14 cellular contexts compared by ENCODE assay signal in the genomic region with DNA sequence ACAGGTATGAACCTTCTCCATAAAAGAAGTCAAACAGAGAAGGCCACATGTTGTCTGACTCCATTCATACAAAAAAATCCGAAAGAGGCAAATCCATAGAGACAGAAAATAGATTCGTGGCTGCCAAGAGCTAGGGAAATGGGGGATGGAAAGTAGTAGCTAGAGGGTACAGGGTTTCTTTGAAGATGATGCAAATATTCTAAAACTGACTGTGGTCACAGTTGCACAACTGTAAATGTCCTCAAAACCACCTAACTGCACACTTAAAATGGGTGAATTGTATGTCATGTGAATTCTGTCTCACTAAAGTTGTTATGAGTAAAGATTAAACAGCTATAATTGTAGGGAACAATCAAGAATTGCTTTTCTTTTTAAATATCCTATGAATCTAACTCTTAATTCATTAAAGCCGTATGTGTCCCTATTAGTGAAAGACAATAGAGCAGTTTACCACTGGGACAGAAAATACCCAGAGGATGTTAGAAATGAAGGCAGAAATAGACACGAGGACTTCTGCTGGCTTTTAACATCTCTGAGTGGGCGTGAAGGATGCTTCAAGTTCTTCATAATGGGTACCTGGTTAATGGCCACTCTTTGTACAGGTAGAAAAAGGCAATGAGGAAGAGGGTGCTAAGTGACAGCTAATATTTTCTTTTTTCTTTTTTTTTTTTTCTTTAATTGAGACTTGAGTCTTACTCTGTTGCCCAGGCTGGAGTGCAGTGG. TPM values are rescaled to one million over a fixed set of nuclear protein-coding genes. Genes with fewer than 3 reads are reported as not detected.
DNase-seq lines count a peak whose midpoint lies in the region; ATAC-seq and TF ChIP-seq lines count a peak whose summit lies in the region.
"Had no signal": no experiment of that assay in that cellular context is flagged by ENCODE, and none has a peak within 500 bp of the region (broad histone marks: within the 10 kb centered on the region; RNA-seq: fewer than 3 reads in every experiment).

No MANE protein-coding gene starts in this region.

- H3K36me3 Mint-ChIP-seq in nephron progenitor cell (ENCODE audit: low read depth): peaks cover 9% of the 10 kb centered on the region
- H3K36me3 Mint-ChIP-seq: immature natural killer cell had no signal

- H3K4me3 Mint-ChIP-seq in nephron progenitor cell: no peak overlapping the region
- H3K4me3 Mint-ChIP-seq: activated T-cell treated with anti-CD3 and anti-CD28 coated beads, Interleukin-2, amount 50 U/mL, for 24 hours; immature natural killer cell; neural progenitor cell had no signal

- in situ Hi-C loops in SK-MEL-5 (cut with HindIII; ENCODE audit: low pct_unique_long_range_greater_than_20kb, low sequenced_read_pairs): no loop called here

- H3K4me1 Mint-ChIP-seq in nephron progenitor cell: no peaks in the 10 kb centered on the region

- no peak overlapping the region for H3K4me3 ChIP-seq in AG10803 (ENCODE audit: low read length)
- H3K4me3 ChIP-seq: breast epithelium, neural progenitor cell had no signal

- DNase-seq in AG10803 (ENCODE audit: low read depth) (peak; percentile 79), SK-MEL-5 (ENCODE audit: low read depth, low spot score) (peak; percentile 28), nephron progenitor cell (no peak)
- DNase-seq in activated T-cell treated with anti-CD3 and anti-CD28 coated beads, Interleukin-2, amount 50 U/mL, for 48 hours: no peak
- DNase-seq: ACHN; activated T-cell treated with anti-CD3 and anti-CD28 coated beads, Interleukin-2, amount 50 U/mL, for 24 hours; erythroblast; immature natural killer cell had no signal

- H3K27ac Mint-ChIP-seq in nephron progenitor cell: no peak overlapping the region
- H3K27ac Mint-ChIP-seq: activated T-cell treated with anti-CD3 and anti-CD28 coated beads, Interleukin-2, amount 50 U/mL, for 24 hours; immature natural killer cell; neural progenitor cell had no signal

- TF ChIP-seq CTCF in AG10803 (conservative IDR thresholded peaks at IDR 0.05; ENCODE audit: low read length): no peak
- TF ChIP-seq CTCF in nephron progenitor cell (IDR thresholded peaks at IDR 0.05): no peak

- no peaks in the 10 kb centered on the region for H3K27me3 Mint-ChIP-seq in nephron progenitor cell (ENCODE audit: low read depth, poor library complexity)
- H3K27me3 Mint-ChIP-seq: activated T-cell treated with anti-CD3 and anti-CD28 coated beads, Interleukin-2, amount 50 U/mL, for 24 hours had no signal

- peak; percentile 73 for ATAC-seq in GM18873 (IDR thresholded peaks at IDR 0.05; ENCODE audit: low FRiP score, unreplicated experiment)
- peak; percentile 62 for ATAC-seq in HG03354 (IDR thresholded peaks at IDR 0.05; ENCODE audit: poor library complexity, severe bottlenecking, unreplicated experiment)
- no peak for ATAC-seq in HG02870 (IDR thresholded peaks at IDR 0.05; ENCODE audit: unreplicated experiment)
- no peak for ATAC-seq in GM21825 (IDR thresholded peaks at IDR 0.05; ENCODE audit: unreplicated experiment)

- H3K9me3 Mint-ChIP-seq in nephron progenitor cell: peaks cover 3% of the 10 kb centered on the region
- H3K9me3 Mint-ChIP-seq: activated T-cell treated with anti-CD3 and anti-CD28 coated beads, Interleukin-2, amount 50 U/mL, for 24 hours; immature natural killer cell; neural progenitor cell had no signal

RNA-seq across cellular contexts. Expression of a gene that starts 21.2 kb away (rescaled TPM):
- 10.7 and 11.3 TPM in 2 replicates for total RNA-seq in SK-MEL-5 (2014; rRNA removed; shearing (Covaris generic))
- 6.4 and 12.3 TPM in 2 replicates for polyA plus RNA-seq in SK-MEL-5 (2015; cell fraction: cytosol; rRNA removed)
- 8.4 and 10.7 TPM in 2 replicates for polyA plus RNA-seq in SK-MEL-5 (2015; cell fraction: nucleus; rRNA removed)

Comparison
In these comparisons a context has a peak if more than half of its experiments do, and no peak if none do; other contexts are left out.
1. DNase-seq: peak in AG10803 (single experiment) and SK-MEL-5 (single experiment); none in activated T-cell treated with anti-CD3 and anti-CD28 coated beads, Interleukin-2, amount 50 U/mL, for 48 hours (0 of 2) and nephron progenitor cell (single experiment).
2. ATAC-seq: peak in GM18873 (single experiment) and HG03354 (single experiment); none in HG02870 (single experiment) and GM21825 (single experiment).